In the genomic region with DNA sequence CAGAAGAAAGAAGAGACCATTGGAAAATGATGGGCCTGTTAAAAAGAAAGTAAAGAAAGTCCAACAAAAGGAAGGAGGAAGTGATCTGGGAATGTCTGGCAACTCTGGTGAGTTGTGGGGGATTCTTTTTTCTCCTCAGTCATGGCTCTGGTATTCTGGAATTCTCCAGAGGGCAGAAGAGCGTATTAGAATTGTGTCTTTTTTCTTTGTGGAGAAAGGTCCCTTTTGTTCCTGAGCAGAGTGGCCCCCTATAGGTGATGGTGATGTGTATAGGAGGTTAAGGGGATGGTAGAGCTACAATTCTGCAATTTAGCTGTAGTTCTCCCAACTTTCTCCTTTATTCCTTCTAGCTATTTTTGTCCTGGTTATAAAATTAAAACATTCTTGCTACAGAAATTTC, we compare ENCODE assay signal across 10 cellular contexts. TPM values are rescaled to one million over a fixed set of nuclear protein-coding genes. Genes with fewer than 3 reads are reported as not detected.
DNase-seq lines count a peak whose midpoint lies in the region; ATAC-seq, FAIRE-seq and TF ChIP-seq lines count a peak whose summit lies in the region.
"Had no signal": no experiment of that assay in that cellular context is flagged by ENCODE, and none has a peak within 500 bp of the region (broad histone marks: within the 10 kb centered on the region; RNA-seq: fewer than 3 reads in every experiment).

No MANE protein-coding gene starts in this region.

- H3K4me3 Mint-ChIP-seq in activated CD4-positive, alpha-beta T cell treated with anti-CD3 and anti-CD28 coated beads, Interleukin-2, amount 10 ng/mL, durations not matched to agents 7 days and 5 days, result peak overlapping the region; percentile 89
- H3K4me3 Mint-ChIP-seq in progenitor cell of endocrine pancreas (ENCODE audit: low read depth), result peak overlapping the region; percentile 93

- peak; percentile 57 for FAIRE-seq in GM12878 (lab: Jason Lieb, UNC)
- FAIRE-seq: urothelium cell line had no signal

- TF ChIP-seq EP300 in GM12878 (IDR thresholded peaks at IDR 0.05; ENCODE audit: borderline replicate concordance in 1 of 2, control insufficient read depth in 1 of 2, low read depth in 2 of 2, low read length in 2 of 2), result no peak

- 100% methylated on average over 1 of the region's 1 CpG for WGBS in GM12878 (ENCODE audit: insufficient coverage, insufficient replicate concordance, low lambda C conversion rate, missing lambda C conversion rate)

- H3K36me3 Mint-ChIP-seq in activated CD4-positive, alpha-beta T cell treated with anti-CD3 and anti-CD28 coated beads, Interleukin-2, amount 10 ng/mL, durations not matched to agents 7 days and 5 days (ENCODE audit: low read depth), result peaks cover 63% of the 10 kb centered on the region
- peaks cover 20% of the 10 kb centered on the region for H3K36me3 Mint-ChIP-seq in progenitor cell of endocrine pancreas (ENCODE audit: insufficient read depth)

- peaks cover 2% of the 10 kb centered on the region for H3K9me3 Mint-ChIP-seq in activated CD4-positive, alpha-beta T cell treated with anti-CD3 and anti-CD28 coated beads, Interleukin-2, amount 10 ng/mL, durations not matched to agents 7 days and 5 days
- no peaks in the 10 kb centered on the region for H3K9me3 Mint-ChIP-seq in progenitor cell of endocrine pancreas (ENCODE audit: low read depth)

- intact Hi-C loops in GM12878 (cut with micrococcal nuclease; ENCODE audit: unreplicated experiment) (loop anchor here (5.0 to 10.0 kb wide), 2 partner anchors 174 to 1042 kb away; partner anchors contain the start of gene TENT2), left ventricle myocardium superior (cut with micrococcal nuclease) (no loop called here)

- in situ Hi-C loops in GM12878 (cut with MboI), result no loop called here

- H3K79me2 ChIP-seq in MM.1S (ENCODE audit: low read length) (peaks cover 37% of the 10 kb centered on the region), GM12878 (ENCODE audit: control insufficient read depth, insufficient read depth, low read length) (peaks cover 29% of the 10 kb centered on the region)

- CTCF ChIA-PET in activated CD4-positive, alpha-beta T cell treated with anti-CD3 and anti-CD28 coated beads, Interleukin-2, amount 10 ng/mL, durations not matched to agents 7 days and 5 days (lab: Charles Lee), result interaction anchor here (0.7 to 2.4 kb wide), 3 partner anchors 11 to 15 kb away, joined by 3 to 9 read pairs (median 5); no protein-coding TSS in a partner anchor
- CTCF ChIA-PET in GM12878 (lab: Yijun Ruan, JAX), result interaction anchor here (0.5 to 3.3 kb wide), 9 partner anchors 9 to 454 kb away, joined by 3 to 30 read pairs (median 3); no protein-coding TSS in a partner anchor

- TF ChIP-seq CTCF in MM.1S (IDR thresholded peaks at IDR 0.05; ENCODE audit: low read length) (0 out of 2 replicates have a peak, but pooled peaks have one; percentile 10), GM12878 (IDR thresholded peaks at IDR 0.05 in 2 of 3, conservative IDR thresholded peaks at IDR 0.05 in 1 of 3; ENCODE audit: control insufficient read depth in 2 of 3, extremely low read depth in 1 of 3, insufficient read depth in 1 of 3, low read depth in 3 of 3, low read length in 3 of 3) (peak; percentile 28 to 56 (median 36); a peak in 4 of 6 replicates), progenitor cell of endocrine pancreas (IDR thresholded peaks at IDR 0.05; ENCODE audit: unreplicated experiment) (no peak)

- peaks cover 36% of the 10 kb centered on the region for H3K4me1 Mint-ChIP-seq in activated CD4-positive, alpha-beta T cell treated with anti-CD3 and anti-CD28 coated beads, Interleukin-2, amount 10 ng/mL, durations not matched to agents 7 days and 5 days
- H3K4me1 Mint-ChIP-seq in progenitor cell of endocrine pancreas (ENCODE audit: low read depth), result peaks cover 17% of the 10 kb centered on the region

- POLR2A ChIA-PET in activated CD4-positive, alpha-beta T cell treated with anti-CD3 and anti-CD28 coated beads, Interleukin-2, amount 10 ng/mL, durations not matched to agents 7 days and 5 days (lab: Charles Lee), result interaction anchor here (0.7 kb wide), 1 partner anchor 534 kb away, joined by 8 read pairs; no protein-coding TSS in a partner anchor
- POLR2A ChIA-PET in GM12878 (lab: Charles Lee), result interaction anchor here (0.9 to 2.6 kb wide), 5 partner anchors 8 to 533 kb away, joined by 3 to 25 read pairs (median 4); partner anchors contain the start of gene ZFYVE16

- RAD21 ChIA-PET in GM12878 (lab: Charles Lee; ENCODE audit: unreplicated experiment), result interaction anchor here (0.5 to 2.0 kb wide), 3 partner anchors 12 to 565 kb away, joined by 3 to 8 read pairs (median 7); no protein-coding TSS in a partner anchor

- H3K36me3 ChIP-seq in MM.1S (replicated peaks; ENCODE audit: insufficient read depth, low read length) (no peaks in the 10 kb centered on the region; the same call in 1 of the 2 replicates), GM12878 (ENCODE audit: control insufficient read depth in 2 of 2, insufficient read depth in 2 of 2, low read length in 1 of 2) (peaks cover 0 to 6% of the 10 kb centered on the region in 2 experiments; a peak in 1 of 4 replicates)

- H3K9me2 ChIP-seq in MM.1S (replicated peaks; ENCODE audit: insufficient read depth, low read length), result no peaks in the 10 kb centered on the region

- DNase-seq in activated CD4-positive, alpha-beta T cell treated with anti-CD3 and anti-CD28 coated beads, Interleukin-2, amount 10 ng/mL, durations not matched to agents 7 days and 5 days, result no peak
- no peak for DNase-seq in activated CD4-positive, alpha-beta T cell treated with anti-CD3 and anti-CD28 coated beads for 4 hours
- DNase-seq in MM.1S (no peak), GM12878 (ENCODE audit: low read depth, low spot score) (no peak), progenitor cell of endocrine pancreas (ENCODE audit: low spot score, unreplicated experiment) (no peak), DMS79 treated with DMSO at 0.1 percent for 48 hours (lab: John Stamatoyannopoulos, UW) (no peak), left ventricle myocardium superior (no peak)

- TF ChIP-seq POLR2A in GM12878 (IDR thresholded peaks at IDR 0.05; ENCODE audit: low read depth, low read length), result no peak

- H3K27me3 Mint-ChIP-seq in activated CD4-positive, alpha-beta T cell treated with anti-CD3 and anti-CD28 coated beads, Interleukin-2, amount 10 ng/mL, durations not matched to agents 7 days and 5 days, result no peaks in the 10 kb centered on the region
- H3K27me3 Mint-ChIP-seq in progenitor cell of endocrine pancreas, result no peaks in the 10 kb centered on the region

- H3K4me2 ChIP-seq in MM.1S (ENCODE audit: low read depth, low read length), result peak overlapping the region; percentile 80; the same call in 1 of the 2 replicates
- 0 out of 2 replicates have a peak overlapping the region, but pooled peaks have one; percentile 51 for H3K4me2 ChIP-seq in GM12878 (ENCODE audit: control insufficient read depth, insufficient read depth)

- H3K9ac ChIP-seq in MM.1S (ENCODE audit: low read length), result 0 out of 2 replicates have a peak overlapping the region, but pooled peaks have one; percentile 63
- no peak overlapping the region for H3K9ac ChIP-seq in GM12878 (ENCODE audit: control insufficient read depth, insufficient read depth, low read length)

- peaks cover 13% of the 10 kb centered on the region for H3F3A ChIP-seq in MM.1S (ENCODE audit: insufficient read depth, low read length)

- H3K27ac Mint-ChIP-seq in activated CD4-positive, alpha-beta T cell treated with anti-CD3 and anti-CD28 coated beads, Interleukin-2, amount 10 ng/mL, durations not matched to agents 7 days and 5 days, result peak overlapping the region; percentile 97
- H3K27ac Mint-ChIP-seq in progenitor cell of endocrine pancreas, result no peak overlapping the region

- no peaks in the 10 kb centered on the region for H4K20me1 ChIP-seq in MM.1S (ENCODE audit: insufficient read depth, low read length)
- H4K20me1 ChIP-seq in GM12878 (ENCODE audit: control insufficient read depth, insufficient read depth), result no peaks in the 10 kb centered on the region

- SMC1A ChIA-PET in GM12878 (lab: Charles Lee; ENCODE audit: uncharacterized antibody, unreplicated experiment), result interaction anchor here (0.6 to 6.2 kb wide), 8 partner anchors 8 to 310 kb away, joined by 3 to 37 read pairs (median 4); no protein-coding TSS in a partner anchor

- ATAC-seq in GM12878 (no peak), GM21360 (IDR thresholded peaks at IDR 0.05; ENCODE audit: unreplicated experiment) (no peak), left ventricle myocardium superior (no peak)

- no peak overlapping the region for H3K27ac ChIP-seq in MM.1S (ENCODE audit: low read length)
- H3K27ac ChIP-seq in GM12878 (ENCODE audit: control insufficient read depth, insufficient read depth), result no peak overlapping the region
- H3K27ac ChIP-seq: C4-2B had no signal

- H2AFZ ChIP-seq in MM.1S (ENCODE audit: low read length), result no peak overlapping the region
- no peak overlapping the region for H2AFZ ChIP-seq in GM12878 (ENCODE audit: control insufficient read depth, low read depth, low read length)

- H3K4me1 ChIP-seq in MM.1S (ENCODE audit: low read length) (peaks cover 7% of the 10 kb centered on the region; the same call in 1 of the 2 replicates), GM12878 (ENCODE audit: control insufficient read depth, insufficient read depth, low read length) (no peaks in the 10 kb centered on the region; the same call in 1 of the 2 replicates)

- TF ChIP-seq RAD21 in GM12878 (IDR thresholded peaks at IDR 0.05; ENCODE audit: insufficient read depth, low read depth, low read length), result peak; percentile 30; the same call in 1 of the 2 replicates

- H3K9me3 ChIP-seq in MM.1S (replicated peaks; ENCODE audit: insufficient read depth, low read length) (no peaks in the 10 kb centered on the region), GM12878 (replicated peaks; ENCODE audit: control insufficient read depth, insufficient read depth, low read length) (no peaks in the 10 kb centered on the region; the same call in 2 of the 3 replicates)

- H3K27me3 ChIP-seq in MM.1S (replicated peaks; ENCODE audit: insufficient read depth, low read length) (no peaks in the 10 kb centered on the region), GM12878 (replicated peaks in 1 of 2; ENCODE audit: control insufficient read depth in 2 of 2, insufficient read depth in 2 of 2, low read length in 1 of 2) (no peaks in the 10 kb centered on the region)

- BruUV-seq in GM12878 (replicated peaks; lab: Mats Ljungman, UMichigan), result no TSS peak

- no peak overlapping the region for H3K4me3 ChIP-seq in MM.1S (ENCODE audit: low read length)
- peak overlapping the region; percentile 88 for H3K4me3 ChIP-seq in GM12878

RNA-seq across cellular contexts. Expression of gene DHFR, which starts 1.6 kb away (rescaled TPM):
- total RNA-seq in activated CD4-positive, alpha-beta T cell treated with anti-CD3 and anti-CD28 coated beads, Interleukin-2, amount 10 ng/mL, durations not matched to agents 7 days and 5 days, result 10 to 100 TPM; 83.4 to 90.6 TPM
- total RNA-seq in GM12878 (2013; cell fraction: nucleolus; rRNA removed), result 25.7 and 33.7 TPM in 2 replicates
- total RNA-seq in GM12878 (2014; rRNA removed) (69.2 and 83.8 TPM in 2 replicates), GM12878 (2014; rRNA removed; fragmentation: Illumina TruSeq; extraction: Trizol) (102 and 107 TPM in 2 replicates), GM12878 (2021) (64.9 and 65.6 TPM in 2 replicates), progenitor cell of endocrine pancreas (41.1 and 45.4 TPM in 2 replicates), left ventricle myocardium superior (10.5 TPM)
- polyA plus RNA-seq in GM12878 (2011; ENCODE audit: low read depth), result 21.2 TPM
- polyA plus RNA-seq in GM12878 (2011; rRNA removed) (71.7 and 106 TPM in 2 replicates), GM12878 (2014; fragmentation: Illumina TruSeq; extraction: Trizol) (143 and 170 TPM in 2 replicates), GM12878 (2014; fragmentation: Nextera tagmentation; extraction: Ambion mirVana) (10 to 100 TPM; 57.9 to 59.3 TPM), GM12878 (2014; rRNA removed) (62.9 and 71.1 TPM in 2 replicates), GM12878 (2016; fragmentation: Nextera tagmentation; extraction: Ambion mirVana) (10 to 100 TPM; 78.6 to 84.8 TPM)
- polyA plus RNA-seq in GM12878 (2011; cell fraction: cytosol; rRNA removed), result 33.1 and 38.0 TPM in 2 replicates
- polyA plus RNA-seq in GM12878 (2011; cell fraction: nucleus; rRNA removed), result 23.3 and 30.6 TPM in 2 replicates
- 27.2 and 32.2 TPM in 2 replicates for polyA plus RNA-seq in GM12878 (2012)
- polyA minus RNA-seq in GM12878 (2011; rRNA and poly(A)+ RNA removed), result 25.2 and 26.0 TPM in 2 replicates
- 21.8 and 30.8 TPM in 2 replicates for polyA minus RNA-seq in GM12878 (2011; cell fraction: cytosol; rRNA and poly(A)+ RNA removed)
- polyA minus RNA-seq in GM12878 (2011; cell fraction: nucleus; rRNA and poly(A)+ RNA removed), result 7.7 and 12.7 TPM in 2 replicates

RNA-seq across cellular contexts. Expression of gene MSH3, which starts 2.0 kb away (rescaled TPM):
- total RNA-seq in activated CD4-positive, alpha-beta T cell treated with anti-CD3 and anti-CD28 coated beads, Interleukin-2, amount 10 ng/mL, durations not matched to agents 7 days and 5 days, result 10 to 100 TPM; 23.2 to 25.4 TPM
- 53.2 and 57.5 TPM in 2 replicates for total RNA-seq in GM12878 (2013; cell fraction: nucleolus; rRNA removed)
- total RNA-seq in GM12878 (2014; rRNA removed) (12.0 and 12.5 TPM in 2 replicates), GM12878 (2014; rRNA removed; fragmentation: Illumina TruSeq; extraction: Trizol) (16.4 and 17.5 TPM in 2 replicates), GM12878 (2021) (12.2 and 12.4 TPM in 2 replicates), progenitor cell of endocrine pancreas (16.9 and 18.4 TPM in 2 replicates), left ventricle myocardium superior (11.9 TPM)
- 4.7 TPM for polyA plus RNA-seq in GM12878 (2011; ENCODE audit: low read depth)
- polyA plus RNA-seq in GM12878 (2011; rRNA removed) (11.0 and 16.9 TPM in 2 replicates), GM12878 (2014; fragmentation: Illumina TruSeq; extraction: Trizol) (12.1 and 14.2 TPM in 2 replicates), GM12878 (2014; fragmentation: Nextera tagmentation; extraction: Ambion mirVana) (1 to 10 TPM; 4.7 to 5.4 TPM), GM12878 (2014; rRNA removed) (6.6 and 7.3 TPM in 2 replicates), GM12878 (2016; fragmentation: Nextera tagmentation; extraction: Ambion mirVana) (10 to 100 TPM; 16.5 to 17.4 TPM)
- polyA plus RNA-seq in GM12878 (2011; cell fraction: cytosol; rRNA removed), result 5.1 and 5.6 TPM in 2 replicates
- polyA plus RNA-seq in GM12878 (2011; cell fraction: nucleus; rRNA removed), result 5.1 and 7.8 TPM in 2 replicates
- polyA plus RNA-seq in GM12878 (2012), result 6.2 and 9.0 TPM in 2 replicates
- polyA minus RNA-seq in GM12878 (2011; rRNA and poly(A)+ RNA removed), result 17.6 and 21.9 TPM in 2 replicates
- 7.9 and 8.0 TPM in 2 replicates for polyA minus RNA-seq in GM12878 (2011; cell fraction: cytosol; rRNA and poly(A)+ RNA removed)
- polyA minus RNA-seq in GM12878 (2011; cell fraction: nucleus; rRNA and poly(A)+ RNA removed), result 18.9 and 31.9 TPM in 2 replicates
